Comparison of ENCODE assay signal across 15 cellular contexts in the genomic region with DNA sequence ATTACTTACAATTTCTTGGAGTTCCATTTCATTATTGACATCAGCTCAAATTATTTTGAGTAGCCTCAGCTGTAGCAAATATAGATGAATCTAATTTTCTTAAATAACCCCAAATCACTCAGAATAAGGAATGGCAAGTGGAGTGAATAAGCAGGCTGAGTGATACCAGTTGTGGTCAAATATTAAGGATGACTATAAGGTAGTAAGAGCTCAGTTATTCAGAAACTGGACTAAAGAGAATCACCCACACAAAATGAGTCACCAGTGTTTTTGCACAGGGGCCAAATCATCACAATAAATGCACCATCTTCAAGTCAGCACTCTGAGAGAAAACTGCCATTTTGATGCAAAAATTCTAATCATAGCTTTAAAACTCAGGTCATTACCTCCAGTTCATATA.
A peak's percentile ranks its signal among the peaks of the same experiment; 100 is the strongest.
DNase-seq lines count a peak whose midpoint lies in the region; ATAC-seq, FAIRE-seq and TF ChIP-seq lines count a peak whose summit lies in the region.
"Had no signal": no experiment of that assay in that cellular context is flagged by ENCODE, and none has a peak within 500 bp of the region (broad histone marks: within the 10 kb centered on the region; RNA-seq: fewer than 3 reads in every experiment).

No MANE protein-coding gene starts in this region.

- BruUV-seq in mammary epithelial cell (replicated peaks; lab: Mats Ljungman, UMichigan), result no TSS peak

- no peak for ATAC-seq in GM19351 (IDR thresholded peaks at IDR 0.05; ENCODE audit: unreplicated experiment)
- no peak for ATAC-seq in GM18502 (IDR thresholded peaks at IDR 0.05; ENCODE audit: poor library complexity, unreplicated experiment)

- H3K4me3 ChIP-seq in mammary epithelial cell (replicated peaks in 1 of 3; ENCODE audit: insufficient read depth in 1 of 3, low read depth in 2 of 3, low read length in 3 of 3) (no peak overlapping the region), testis (no peak overlapping the region), prostate gland (no peak overlapping the region)
- H3K4me3 ChIP-seq: HAP-1, heart left ventricle, SJCRH30, thyroid gland had no signal

- dilution Hi-C loops in mammary epithelial cell (cut with HindIII; ENCODE audit: low sequenced_read_pairs), result no loop called here

- in situ Hi-C loops in mammary epithelial cell (cut with MboI; ENCODE audit: low sequenced_read_pairs in 2 of 2), result no loop called here

- no peaks in the 10 kb centered on the region for H3K79me2 ChIP-seq in mammary epithelial cell (ENCODE audit: insufficient read depth, low read length)

- peak; percentile 86 for FAIRE-seq in HTR-8/SVneo (lab: Jason Lieb, UNC)

- H3K27me3 ChIP-seq in mammary epithelial cell (ENCODE audit: insufficient read depth, low read length) (no peaks in the 10 kb centered on the region), testis (no peaks in the 10 kb centered on the region), prostate gland (replicated peaks; ENCODE audit: insufficient read depth) (no peaks in the 10 kb centered on the region)
- H3K27me3 ChIP-seq: heart left ventricle, SJCRH30, thyroid gland had no signal

- CTCF ChIA-PET in mammary epithelial cell (lab: Charles Lee; ENCODE audit: low non-redundant PET), result no interaction called here

- TF ChIP-seq CTCF in mammary epithelial cell (conservative IDR thresholded peaks at IDR 0.05 in 1 of 2, IDR thresholded peaks at IDR 0.05 in 1 of 2; ENCODE audit: extremely low read depth in 1 of 2, insufficient read depth in 1 of 2, low read depth in 1 of 2, low read length in 2 of 2), result no peak
- TF ChIP-seq CTCF in testis (IDR thresholded peaks at IDR 0.05), result no peak
- no peak for TF ChIP-seq CTCF in prostate gland (IDR thresholded peaks at IDR 0.05)

- DNase-seq in AG20443 (ENCODE audit: low spot score) (peak; percentile 64), HTR-8/SVneo (ENCODE audit: insufficient read length, low spot score) (peak; percentile 26), mammary epithelial cell (peak; percentile 95), kidney tubule cell (ENCODE audit: low spot score) (peak; percentile 96), testis (no peak), prostate gland (ENCODE audit: low spot score) (no peak)
- DNase-seq: activated CD4-positive, CD25-positive, alpha-beta regulatory T cell treated with anti-CD3 and anti-CD28 coated beads, Interleukin-2, amount 50 U/mL, for 72 hours; CD4-positive, alpha-beta T cell; heart left ventricle; NCI-H510A treated with DMSO at 0.1 percent for 48 hours; SJCRH30; thyroid gland had no signal

- H3K36me3 ChIP-seq in mammary epithelial cell (ENCODE audit: insufficient read depth, low read length) (no peaks in the 10 kb centered on the region), testis (ENCODE audit: low read depth, missing control alignments) (no peaks in the 10 kb centered on the region), prostate gland (no peaks in the 10 kb centered on the region)
- H3K36me3 ChIP-seq: HAP-1, heart left ventricle, SJCRH30, thyroid gland had no signal

- peaks cover 7% of the 10 kb centered on the region for H3K9me3 ChIP-seq in mammary epithelial cell (replicated peaks; ENCODE audit: insufficient read depth, low read length)
- no peaks in the 10 kb centered on the region for H3K9me3 ChIP-seq in testis
- H3K9me3 ChIP-seq in prostate gland, result no peaks in the 10 kb centered on the region
- H3K9me3 ChIP-seq: HAP-1, heart left ventricle, SJCRH30, thyroid gland had no signal

- H3K4me2 ChIP-seq in mammary epithelial cell (ENCODE audit: insufficient read depth, low read depth, low read length), result peak overlapping the region; percentile 44

- H2AFZ ChIP-seq in mammary epithelial cell (ENCODE audit: low read depth, low read length), result no peak overlapping the region

- intact Hi-C loops in mammary epithelial cell (cut with micrococcal nuclease), result loop anchor here (5.0 kb wide), 3 partner anchors 40 to 360 kb away; no protein-coding TSS in a partner anchor
- intact Hi-C loops in testis (cut with DNase I; ENCODE audit: low total_unique reads), result no loop called here
- intact Hi-C loops in prostate gland (cut with DNase I), result no loop called here

- peak overlapping the region; percentile 61 for H3K9ac ChIP-seq in mammary epithelial cell (ENCODE audit: insufficient read depth, low read length)

- H3K27ac ChIP-seq in mammary epithelial cell (ENCODE audit: insufficient read depth, low read depth, low read length) (peak overlapping the region; percentile 99), testis (no peak overlapping the region), prostate gland (no peak overlapping the region)
- H3K27ac ChIP-seq: heart left ventricle, SJCRH30, thyroid gland had no signal

- TF ChIP-seq POLR2A in testis (IDR thresholded peaks at IDR 0.05) (no peak), prostate gland (IDR thresholded peaks at IDR 0.05) (no peak)

- H4K20me1 ChIP-seq in mammary epithelial cell (ENCODE audit: insufficient read depth, low read length), result no peaks in the 10 kb centered on the region

- peaks cover 43% of the 10 kb centered on the region for H3K4me1 ChIP-seq in mammary epithelial cell (ENCODE audit: insufficient read depth, low read length)
- H3K4me1 ChIP-seq in testis, result peaks cover 9% of the 10 kb centered on the region
- H3K4me1 ChIP-seq in prostate gland (replicated peaks), result peaks cover 3% of the 10 kb centered on the region
- H3K4me1 ChIP-seq: HAP-1, SJCRH30, thyroid gland had no signal

Comparison
In these comparisons a context has a peak if more than half of its experiments do, and no peak if none do; other contexts are left out.
1. DNase-seq: peak in AG20443 (single experiment), HTR-8/SVneo (single experiment), mammary epithelial cell (single experiment) and kidney tubule cell (single experiment); none in testis (single experiment) and prostate gland (single experiment).